17 cellular contexts compared by ENCODE assay signal in the genomic region with DNA sequence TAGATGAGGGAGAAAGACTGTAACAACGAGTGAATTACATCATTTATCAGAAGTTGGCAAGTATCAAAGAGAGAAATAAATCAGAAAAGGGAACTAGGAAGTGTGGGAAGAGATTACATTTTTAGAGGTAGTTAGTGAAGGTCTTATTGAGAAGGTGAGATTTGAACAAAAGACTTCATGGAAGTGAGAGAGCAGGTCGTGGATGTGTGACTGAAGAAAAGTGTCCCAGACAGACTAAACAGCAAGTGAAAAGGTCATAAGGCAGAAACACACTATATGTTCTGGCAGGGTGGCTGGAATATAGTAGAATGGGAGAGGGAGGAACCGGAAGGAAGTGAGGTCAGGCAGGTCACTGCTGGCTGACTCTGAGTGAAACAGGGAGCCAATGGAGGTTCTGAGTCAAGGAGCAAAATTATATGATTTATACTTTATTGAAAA. TPM values are rescaled to one million over a fixed set of nuclear protein-coding genes. Genes with fewer than 3 reads are reported as not detected.
DNase-seq lines count a peak whose midpoint lies in the region; ATAC-seq and TF ChIP-seq lines count a peak whose summit lies in the region.
"Had no signal": no experiment of that assay in that cellular context is flagged by ENCODE, and none has a peak within 500 bp of the region (broad histone marks: within the 10 kb centered on the region; RNA-seq: fewer than 3 reads in every experiment).

No MANE protein-coding gene starts in this region.

- no peaks in the 10 kb centered on the region for H3K9me2 ChIP-seq in hepatocyte (replicated peaks; ENCODE audit: insufficient read depth)

- H2BK5ac ChIP-seq in H9 (ENCODE audit: insufficient read length, low read length) = no peak overlapping the region

- no peak overlapping the region for H3K4me2 ChIP-seq in H9 (ENCODE audit: insufficient read depth, insufficient read length, low read length)
- H3K4me2 ChIP-seq in hepatocyte = no peak overlapping the region

- no peak for TF ChIP-seq CTCF in H9 (conservative IDR thresholded peaks at IDR 0.05)
- TF ChIP-seq CTCF in hepatocyte (IDR thresholded peaks at IDR 0.05; ENCODE audit: poor library complexity) = no peak
- no peak for TF ChIP-seq CTCF in testis (IDR thresholded peaks at IDR 0.05)

- no peak overlapping the region for H2BK12ac ChIP-seq in H9 (ENCODE audit: insufficient read length, low read depth, low read length)

- H3K9me3 Mint-ChIP-seq in H9 = no peaks in the 10 kb centered on the region
- H3K9me3 Mint-ChIP-seq in activated CD8-positive, alpha-beta T cell treated with anti-CD3 and anti-CD28 coated beads, Interleukin-2, amount 10 ng/mL, durations not matched to agents 7 days and 5 days (ENCODE audit: insufficient read depth) = no peaks in the 10 kb centered on the region
- H3K9me3 Mint-ChIP-seq: CD4-positive, CD25-positive, alpha-beta regulatory T cell had no signal

- H3K9me3 ChIP-seq in H9 (ENCODE audit: control insufficient read depth, low read depth, low read length) (no peaks in the 10 kb centered on the region), hepatocyte (ENCODE audit: low read depth) (no peaks in the 10 kb centered on the region), testis (no peaks in the 10 kb centered on the region)

- no CpG with 5 or more reads among the region's 3 CpGs for WGBS in H9 (ENCODE audit: extremely low coverage, insufficient read length, low lambda C conversion rate)
- 88% methylated on average over 3 of the region's 3 CpGs for WGBS in hepatocyte (ENCODE audit: low lambda C conversion rate, missing lambda C conversion rate)
- WGBS in testis, 2 donors = 71 to 76% methylated on average over 3 of the region's 3 CpGs

- H2AFZ ChIP-seq in H9 (ENCODE audit: low read length) = no peak overlapping the region
- H2AFZ ChIP-seq in hepatocyte = no peak overlapping the region

- H3K9ac ChIP-seq in H9 (ENCODE audit: extremely low read depth, insufficient read length, low read length) = no peak overlapping the region

- intact Hi-C loops in testis (cut with DNase I; ENCODE audit: low total_unique reads) = no loop called here

- H3K23me2 ChIP-seq in H9 (ENCODE audit: insufficient read length, low read depth, low read length, poor library complexity, severe bottlenecking) = no peaks in the 10 kb centered on the region

- H3K79me2 ChIP-seq in H9 (ENCODE audit: insufficient read depth, low read length) = no peaks in the 10 kb centered on the region
- no peaks in the 10 kb centered on the region for H3K79me2 ChIP-seq in hepatocyte

- no peaks in the 10 kb centered on the region for H3K36me3 ChIP-seq in hepatocyte (replicated peaks; ENCODE audit: insufficient read depth, low read depth)
- H3K36me3 ChIP-seq in testis (ENCODE audit: low read depth, missing control alignments) = no peaks in the 10 kb centered on the region

- H4K8ac ChIP-seq in H9 (replicated peaks; ENCODE audit: insufficient read length, low read depth, low read length) = no peak overlapping the region

- H3T11ph ChIP-seq in H9 (ENCODE audit: low read length) = no peak overlapping the region

- H3K4me3 Mint-ChIP-seq in H9 = no peak overlapping the region
- no peak overlapping the region for H3K4me3 Mint-ChIP-seq in activated CD8-positive, alpha-beta T cell treated with anti-CD3 and anti-CD28 coated beads, Interleukin-2, amount 10 ng/mL, durations not matched to agents 7 days and 5 days
- H3K4me3 Mint-ChIP-seq: B cell; CD4-positive, CD25-positive, alpha-beta regulatory T cell had no signal

- H3K27ac ChIP-seq in H9 (ENCODE audit: insufficient read length, low read depth, low read length) (no peak overlapping the region), hepatocyte (peak overlapping the region; percentile 51), testis (peak overlapping the region; percentile 42 to 72)

- no peak overlapping the region for H4K5ac ChIP-seq in H9 (ENCODE audit: insufficient read length, low read depth, low read length)

- no peak overlapping the region for H2BK20ac ChIP-seq in H9 (ENCODE audit: low read depth, low read length, poor library complexity, severe bottlenecking)

- no peak for ATAC-seq in activated CD8-positive, alpha-beta T cell treated with anti-CD3 and anti-CD28 coated beads, Interleukin-2, amount 10 ng/mL, durations not matched to agents 7 days and 5 days
- ATAC-seq in GM19467 (IDR thresholded peaks at IDR 0.05; ENCODE audit: unreplicated experiment) = no peak

- H3K23ac ChIP-seq in H9 (ENCODE audit: insufficient read length, low read depth, low read length) = no peak overlapping the region

- peak overlapping the region in 2 of 3 experiments; percentile 1 to 24; a peak in 2 of 7 replicates for H3K27ac Mint-ChIP-seq in H9
- no peak overlapping the region for H3K27ac Mint-ChIP-seq in activated CD8-positive, alpha-beta T cell treated with anti-CD3 and anti-CD28 coated beads, Interleukin-2, amount 10 ng/mL, durations not matched to agents 7 days and 5 days
- H3K27ac Mint-ChIP-seq: B cell; CD4-positive, CD25-positive, alpha-beta regulatory T cell had no signal

- H4K20me1 ChIP-seq in H9 (ENCODE audit: control insufficient read depth, insufficient read depth, insufficient read length) (no peaks in the 10 kb centered on the region), hepatocyte (ENCODE audit: insufficient read depth, poor library complexity, severe bottlenecking) (no peaks in the 10 kb centered on the region)

- no peak overlapping the region for H2BK120ac ChIP-seq in H9 (ENCODE audit: low read depth, low read length, poor library complexity, severe bottlenecking)

- DNase-seq in H9 (no peak), hepatocyte (ENCODE audit: low spot score) (no peak), testis (no peak), 8988T (no peak)
- DNase-seq in activated CD8-positive, alpha-beta T cell treated with anti-CD3 and anti-CD28 coated beads, Interleukin-2, amount 10 ng/mL, durations not matched to agents 7 days and 5 days = no peak
- DNase-seq: CD4-positive, CD25-positive, alpha-beta regulatory T cell; DMS79; Kasumi-1; MM.1S; NCI-H1105; NCI-H1694 treated with DMSO at 0.1 percent for 48 hours; NK-92 treated with Interleukin-12 subunit alpha and Interleukin-12 subunit beta, amount 100 ng/mL, for 24 hours; RPMI8226 had no signal

- no peaks in the 10 kb centered on the region for H3K4me1 ChIP-seq in H9 (ENCODE audit: insufficient read depth, low read length)
- H3K4me1 ChIP-seq in hepatocyte (ENCODE audit: insufficient read depth) = peaks cover 30% of the 10 kb centered on the region
- H3K4me1 ChIP-seq in testis = peaks cover 15% of the 10 kb centered on the region

- H3K56ac ChIP-seq in H9 (ENCODE audit: insufficient read length, low read depth, low read length) = no peak overlapping the region

- H3K4me3 ChIP-seq in hepatocyte (no peak overlapping the region), testis (no peak overlapping the region)

- no peak overlapping the region for H3K14ac ChIP-seq in H9 (ENCODE audit: insufficient read depth, low read length)

- H3K27me3 ChIP-seq in H9 (ENCODE audit: insufficient read depth, low read length) (no peaks in the 10 kb centered on the region), hepatocyte (no peaks in the 10 kb centered on the region), testis (no peaks in the 10 kb centered on the region)

- H2BK15ac ChIP-seq in H9 (ENCODE audit: low read depth, low read length) = no peak overlapping the region

- no peak overlapping the region for H3K18ac ChIP-seq in H9 (ENCODE audit: insufficient read length, low read depth, low read length)

- H3K27me3 Mint-ChIP-seq in H9 (ENCODE audit: low read depth) = no peaks in the 10 kb centered on the region
- peaks cover 6% of the 10 kb centered on the region for H3K27me3 Mint-ChIP-seq in activated CD8-positive, alpha-beta T cell treated with anti-CD3 and anti-CD28 coated beads, Interleukin-2, amount 10 ng/mL, durations not matched to agents 7 days and 5 days (ENCODE audit: low read depth)

- no peak for TF ChIP-seq POLR2A in testis (IDR thresholded peaks at IDR 0.05)

- H2AK5ac ChIP-seq in H9 (ENCODE audit: insufficient read length, low read length) = no peak overlapping the region

- no peaks in the 10 kb centered on the region for H3K79me1 ChIP-seq in H9 (ENCODE audit: insufficient read depth, low read depth, low read length, poor library complexity, severe bottlenecking)

- POLR2A ChIA-PET in activated CD8-positive, alpha-beta T cell treated with anti-CD3 and anti-CD28 coated beads, Interleukin-2, amount 10 ng/mL, durations not matched to agents 7 days and 5 days (lab: Charles Lee) = no interaction called here

- CTCF ChIA-PET in activated CD8-positive, alpha-beta T cell treated with anti-CD3 and anti-CD28 coated beads, Interleukin-2, amount 10 ng/mL, durations not matched to agents 7 days and 5 days (lab: Charles Lee) = no interaction called here

- H4K91ac ChIP-seq in H9 (ENCODE audit: insufficient read length, low read depth, low read length) = no peak overlapping the region

- no peak overlapping the region for H3K4ac ChIP-seq in H9 (ENCODE audit: low read depth, low read length)

- no peaks in the 10 kb centered on the region for H3K36me3 Mint-ChIP-seq in H9 (ENCODE audit: insufficient read depth in 1 of 3, low read depth in 3 of 3)
- H3K36me3 Mint-ChIP-seq in activated CD8-positive, alpha-beta T cell treated with anti-CD3 and anti-CD28 coated beads, Interleukin-2, amount 10 ng/mL, durations not matched to agents 7 days and 5 days (ENCODE audit: low read depth) = no peaks in the 10 kb centered on the region
- H3K36me3 Mint-ChIP-seq: CD4-positive, CD25-positive, alpha-beta regulatory T cell had no signal

- H3K4me1 Mint-ChIP-seq in H9 = peaks cover 0 to 7% of the 10 kb centered on the region in 2 experiments; a peak in 1 of 4 replicates
- no peaks in the 10 kb centered on the region for H3K4me1 Mint-ChIP-seq in activated CD8-positive, alpha-beta T cell treated with anti-CD3 and anti-CD28 coated beads, Interleukin-2, amount 10 ng/mL, durations not matched to agents 7 days and 5 days (ENCODE audit: low read depth)
- H3K4me1 Mint-ChIP-seq: B cell; CD4-positive, CD25-positive, alpha-beta regulatory T cell had no signal

RNA-seq across cellular contexts. Expression of gene RHOBTB1, which starts 35.7 kb away (rescaled TPM):
- total RNA-seq in H9 (2021) = 2.5 and 2.9 TPM in 2 replicates
- 10.7 TPM for polyA plus RNA-seq in PFSK-1 (2012; ENCODE audit: insufficient read length, low read depth)
- total RNA-seq in hepatocyte = 34.1 and 40.8 TPM in 2 replicates
- 18.4 and 21.2 TPM in 2 replicates for polyA plus RNA-seq in hepatocyte
- total RNA-seq in testis = 10 to 100 TPM; 44.7 to 47.1 TPM
- polyA plus RNA-seq in testis (ENCODE audit: insufficient read depth, low read depth, low replicate concordance) = 38.1 TPM
- under 1 TPM in 1 of 2 experiments, not detected in 1; 0.05 TPM for total RNA-seq in activated CD8-positive, alpha-beta T cell treated with anti-CD3 and anti-CD28 coated beads, Interleukin-2, amount 10 ng/mL, durations not matched to agents 7 days and 5 days
- total RNA-seq: OCI-LY7 had no signal
- polyA plus RNA-seq: CD4-positive, CD25-positive, alpha-beta regulatory T cell had no signal
